ENCODE assay signal across 16 cellular contexts in the genomic region with DNA sequence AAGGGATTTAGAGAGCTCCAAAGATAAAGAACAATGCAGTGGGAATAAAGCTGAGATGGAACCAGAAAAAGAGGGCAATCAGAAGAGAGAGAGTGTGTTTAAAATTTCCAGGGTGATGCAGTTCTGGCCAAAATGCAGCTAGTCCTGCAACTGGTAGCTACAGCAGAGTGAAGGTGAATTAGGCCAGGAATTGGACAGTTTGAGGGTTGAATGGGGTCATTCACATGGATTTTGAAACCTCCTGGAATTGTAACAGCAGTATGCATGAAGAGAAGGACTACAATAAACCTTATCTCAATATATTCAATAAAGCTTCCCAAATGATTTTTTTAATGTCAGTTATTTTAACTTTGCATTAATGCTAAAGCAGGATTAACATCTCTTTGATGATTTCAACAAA.
A peak's percentile ranks its signal among the peaks of the same experiment; 100 is the strongest.
DNase-seq lines count a peak whose midpoint lies in the region; ATAC-seq and TF ChIP-seq lines count a peak whose summit lies in the region.
"Had no signal": no experiment of that assay in that cellular context is flagged by ENCODE, and none has a peak within 500 bp of the region (broad histone marks: within the 10 kb centered on the region; RNA-seq: fewer than 3 reads in every experiment).

No MANE protein-coding gene starts in this region.

- H3K4me1 ChIP-seq in left ventricle myocardium inferior = peaks cover 75% of the 10 kb centered on the region
- H3K4me1 ChIP-seq in Karpas-422 (ENCODE audit: low read length) = peaks cover 34% of the 10 kb centered on the region; the same call in 1 of the 2 replicates
- H3K4me1 ChIP-seq in naive thymus-derived CD4-positive, alpha-beta T cell (ENCODE audit: control insufficient read depth in 2 of 2, insufficient read depth in 2 of 2, low read length in 2 of 2) = peaks cover 14% of the 10 kb centered on the region in 2 donors
- H3K4me1 ChIP-seq: Caco-2, SJSA1 had no signal

- H3K27ac Mint-ChIP-seq in central memory CD8-positive, alpha-beta T cell (ENCODE audit: low read depth) = peak overlapping the region; percentile 79
- peak overlapping the region in 7 of 9 donors; percentile 16 to 85 (median 46) for H3K27ac Mint-ChIP-seq in naive thymus-derived CD4-positive, alpha-beta T cell
- no peak overlapping the region for H3K27ac Mint-ChIP-seq in activated naive CD4-positive, alpha-beta T cell treated with anti-CD3 and anti-CD28 coated beads, Interleukin-2, amount 50 U/mL, for 72 hours
- H3K27ac Mint-ChIP-seq: GM23338 had no signal

- no peak for TF ChIP-seq CTCF in left ventricle myocardium inferior (IDR thresholded peaks at IDR 0.05; ENCODE audit: borderline replicate concordance)

- H3K36me3 Mint-ChIP-seq in central memory CD8-positive, alpha-beta T cell (ENCODE audit: insufficient read depth) = no peaks in the 10 kb centered on the region
- peaks cover 0 to 49% (median 9%) of the 10 kb centered on the region in 5 donors for H3K36me3 Mint-ChIP-seq in naive thymus-derived CD4-positive, alpha-beta T cell
- H3K36me3 Mint-ChIP-seq in activated naive CD4-positive, alpha-beta T cell treated with anti-CD3 and anti-CD28 coated beads, Interleukin-2, amount 50 U/mL, for 72 hours = peaks cover 0 to 63% of the 10 kb centered on the region in 2 donors

- peaks cover 59% of the 10 kb centered on the region for H3K4me1 Mint-ChIP-seq in central memory CD8-positive, alpha-beta T cell
- peaks cover 36 to 77% (median 63%) of the 10 kb centered on the region in 7 donors for H3K4me1 Mint-ChIP-seq in naive thymus-derived CD4-positive, alpha-beta T cell

- H3K27me3 ChIP-seq in left ventricle myocardium inferior (ENCODE audit: low read depth) = no peaks in the 10 kb centered on the region
- H3K27me3 ChIP-seq in Karpas-422 (ENCODE audit: low read length) = no peaks in the 10 kb centered on the region
- no peaks in the 10 kb centered on the region for H3K27me3 ChIP-seq in naive thymus-derived CD4-positive, alpha-beta T cell (ENCODE audit: control insufficient read depth in 2 of 2, insufficient read depth in 2 of 2, low read length in 2 of 2)
- H3K27me3 ChIP-seq: SJSA1 had no signal

- H3K9me2 ChIP-seq in Karpas-422 (replicated peaks; ENCODE audit: insufficient read depth, low read length) = no peaks in the 10 kb centered on the region

- H3K9me3 Mint-ChIP-seq in central memory CD8-positive, alpha-beta T cell = no peaks in the 10 kb centered on the region
- H3K9me3 Mint-ChIP-seq in naive thymus-derived CD4-positive, alpha-beta T cell = peaks cover 0 to 3% (median 0%) of the 10 kb centered on the region in 11 donors
- peaks cover 4 to 5% of the 10 kb centered on the region in 2 donors for H3K9me3 Mint-ChIP-seq in activated naive CD4-positive, alpha-beta T cell treated with anti-CD3 and anti-CD28 coated beads, Interleukin-2, amount 50 U/mL, for 72 hours
- H3K9me3 Mint-ChIP-seq: GM23338 had no signal

- H3K4me3 Mint-ChIP-seq in central memory CD8-positive, alpha-beta T cell = no peak overlapping the region
- H3K4me3 Mint-ChIP-seq in naive thymus-derived CD4-positive, alpha-beta T cell = peak overlapping the region in 3 of 10 donors; percentile 12 to 44 (median 22)
- H3K4me3 Mint-ChIP-seq: GM23338 had no signal

- H3K36me3 ChIP-seq in left ventricle myocardium inferior (no peaks in the 10 kb centered on the region), Karpas-422 (ENCODE audit: insufficient read depth, low read length) (peaks cover 3% of the 10 kb centered on the region; the same call in 1 of the 2 replicates)
- H3K36me3 ChIP-seq in naive thymus-derived CD4-positive, alpha-beta T cell (ENCODE audit: control insufficient read depth in 2 of 3, insufficient read depth in 3 of 3, low read length in 3 of 3) = no peaks in the 10 kb centered on the region
- H3K36me3 ChIP-seq: SJSA1 had no signal

- no peak overlapping the region for H3K9ac ChIP-seq in Karpas-422 (ENCODE audit: low read length)

- in situ Hi-C loops in ACHN (cut with HindIII; ENCODE audit: low pct_ligation_motif_present, low pct_unique_long_range_greater_than_20kb, low sequenced_read_pairs) = no loop called here

- peak overlapping the region; percentile 89 for H3K27ac ChIP-seq in left ventricle myocardium inferior (replicated peaks)
- H3K27ac ChIP-seq in Karpas-422 (ENCODE audit: low read length) = peak overlapping the region; percentile 25; the same call in 1 of the 2 replicates
- H3K27ac ChIP-seq in naive thymus-derived CD4-positive, alpha-beta T cell (ENCODE audit: low read depth, low read length) = no peak overlapping the region
- H3K27ac ChIP-seq: C4-2B, SJSA1 had no signal

- H3K4me2 ChIP-seq in Karpas-422 (ENCODE audit: low read depth, low read length, poor library complexity, severe bottlenecking) = no peak overlapping the region
- H3K4me2 ChIP-seq: GM23338 had no signal

- POLR2A ChIA-PET in naive thymus-derived CD4-positive, alpha-beta T cell (lab: Charles Lee) = no interaction called here

- H3K4me3 ChIP-seq in left ventricle myocardium inferior (no peak overlapping the region), Karpas-422 (ENCODE audit: low read length) (no peak overlapping the region)
- H3K4me3 ChIP-seq in naive thymus-derived CD4-positive, alpha-beta T cell (ENCODE audit: low read length) = no peak overlapping the region
- H3K4me3 ChIP-seq: GM23338, SJSA1 had no signal

- no peaks in the 10 kb centered on the region for H4K20me1 ChIP-seq in Karpas-422 (ENCODE audit: insufficient read depth, low read depth, low read length)

- no peaks in the 10 kb centered on the region for H3K27me3 Mint-ChIP-seq in central memory CD8-positive, alpha-beta T cell
- H3K27me3 Mint-ChIP-seq in naive thymus-derived CD4-positive, alpha-beta T cell = no peaks in the 10 kb centered on the region

- DNase-seq in left ventricle myocardium inferior (no peak), Right ventricle myocardium superior (no peak), Karpas-422 (no peak), ACHN (no peak)
- DNase-seq in central memory CD8-positive, alpha-beta T cell (ENCODE audit: low spot score in 2 of 2) = no peak
- DNase-seq in naive thymus-derived CD4-positive, alpha-beta T cell = no peak
- no peak for DNase-seq in stimulated activated naive CD4-positive, alpha-beta T cell (lab: John Stamatoyannopoulos, UW)
- no peak for DNase-seq in activated naive CD4-positive, alpha-beta T cell treated with anti-CD3 and anti-CD28 coated beads, Interleukin-2, amount 50 U/mL, for 72 hours (ENCODE audit: low spot score in 2 of 2)
- DNase-seq: Caco-2, HCEC 1CT, NCI-H1105, NCI-H2081 treated with DMSO at 0.1 percent for 48 hours had no signal

- H2AFZ ChIP-seq in Karpas-422 (ENCODE audit: low read length) = no peak overlapping the region
- H2AFZ ChIP-seq: GM23338 had no signal

- CTCF ChIA-PET in naive thymus-derived CD4-positive, alpha-beta T cell (lab: Charles Lee) = interaction anchor here (1.1 kb wide), 1 partner anchor 16 kb away, joined by 3 read pairs; no protein-coding TSS in a partner anchor

- H3K9me3 ChIP-seq in left ventricle myocardium inferior (replicated peaks) (no peaks in the 10 kb centered on the region), Karpas-422 (ENCODE audit: low read length) (no peaks in the 10 kb centered on the region)
- no peaks in the 10 kb centered on the region for H3K9me3 ChIP-seq in naive thymus-derived CD4-positive, alpha-beta T cell (ENCODE audit: control insufficient read depth in 2 of 3, low read length in 3 of 3)
- H3K9me3 ChIP-seq: Caco-2, SJSA1 had no signal

- ATAC-seq in Right ventricle myocardium superior (ENCODE audit: poor library complexity) = no peak
- ATAC-seq in central memory CD8-positive, alpha-beta T cell (replicated peaks; ENCODE audit: extremely low read depth, poor library complexity, severe bottlenecking) = no peak
- ATAC-seq in naive thymus-derived CD4-positive, alpha-beta T cell = no peak
- ATAC-seq in activated naive CD4-positive, alpha-beta T cell treated with anti-CD3 and anti-CD28 coated beads, Interleukin-2, amount 50 U/mL, for 72 hours = no peak
- ATAC-seq: GM23338, Panc1 had no signal

- intact Hi-C loops in left ventricle myocardium inferior (cut with micrococcal nuclease) (no loop called here), Right ventricle myocardium superior (cut with DNase I) (loop anchor here (10.0 kb wide), 1 partner anchor 81 kb away; the partner anchor contains the start of gene CBLB)
- intact Hi-C loops in naive thymus-derived CD4-positive, alpha-beta T cell (cut with micrococcal nuclease) = no loop called here

- peaks cover 96% of the 10 kb centered on the region for H3K79me2 ChIP-seq in Karpas-422 (ENCODE audit: low read length)

Comparison
In these comparisons a context has a peak if more than half of its experiments do, and no peak if none do; other contexts are left out.
1. H3K27ac Mint-ChIP-seq: peak in central memory CD8-positive, alpha-beta T cell (single experiment) and naive thymus-derived CD4-positive, alpha-beta T cell (7 of 9); none in activated naive CD4-positive, alpha-beta T cell treated with anti-CD3 and anti-CD28 coated beads, Interleukin-2, amount 50 U/mL, for 72 hours (0 of 2).